ENCODE assay signal across 27 cellular contexts in genomic region chr7:1268866-1269265, GRCh38. TPM values are rescaled to one million over a fixed set of nuclear protein-coding genes. Genes with fewer than 3 reads are reported as not detected.
DNase-seq lines count a peak whose midpoint lies in the region; ATAC-seq and FAIRE-seq lines count a peak whose summit lies in the region.
"Had no signal": no experiment of that assay in that cellular context is flagged by ENCODE, and none has a peak within 500 bp of the region (broad histone marks: within the 10 kb centered on the region; RNA-seq: fewer than 3 reads in every experiment).

No MANE protein-coding gene starts in this region.

- no peaks in the 10 kb centered on the region for H3K36me3 ChIP-seq in endocrine pancreas (ENCODE audit: control insufficient read depth, insufficient read depth, low read length)
- H3K36me3 ChIP-seq: BLaER1 treated with 17β-estradiol and CSF1 and Interleukin-3, amounts not matched to agents 10 nM and 100 nM; esophagus muscularis mucosa; prostate gland; thyroid gland had no signal

- peak; percentile 76 for FAIRE-seq in urothelium cell line (lab: Jason Lieb, UNC)
- FAIRE-seq: keratinocyte had no signal

- H3K27me3 ChIP-seq in endocrine pancreas (ENCODE audit: control insufficient read depth, insufficient read depth, low read length), result no peaks in the 10 kb centered on the region
- H3K27me3 ChIP-seq: thyroid gland had no signal

- no peak for ATAC-seq in Right ventricle myocardium inferior
- ATAC-seq: activated CD8-positive, alpha-beta T cell treated with anti-CD3 and anti-CD28 coated beads, Interleukin-2, amount 10 ng/mL, durations not matched to agents 7 days and 5 days; body of pancreas; left ventricle myocardium superior had no signal

- intact Hi-C loops in Right ventricle myocardium inferior (cut with DNase I), result no loop called here

- no peaks in the 10 kb centered on the region for H3K9me3 ChIP-seq in endocrine pancreas (ENCODE audit: control insufficient read depth, low read length)
- H3K9me3 ChIP-seq: body of pancreas, esophagus muscularis mucosa, prostate gland, thyroid gland had no signal

- no peaks in the 10 kb centered on the region for H3K4me1 ChIP-seq in endocrine pancreas (ENCODE audit: control insufficient read depth, insufficient read depth, low read length)
- H3K4me1 ChIP-seq: body of pancreas, esophagus muscularis mucosa, prostate gland, thyroid gland had no signal

- H3K9ac ChIP-seq in endocrine pancreas (ENCODE audit: control insufficient read depth, insufficient read depth, low read length), result no peak overlapping the region
- H3K9ac ChIP-seq: BLaER1 treated with 17β-estradiol and CSF1 and Interleukin-3, amounts not matched to agents 10 nM and 100 nM had no signal

- peak; percentile 20 for DNase-seq in SIG-M5 treated with dmso at 0.1 percent for 504 hours (lab: John Stamatoyannopoulos, UW; ENCODE audit: unreplicated experiment)
- no peak for DNase-seq in SIG-M5 (lab: John Stamatoyannopoulos, UW)
- peak; percentile 52 for DNase-seq in NCI-H69 (lab: John Stamatoyannopoulos, UW)
- DNase-seq in urothelium cell line (ENCODE audit: low spot score), result no peak
- no peak for DNase-seq in HK-2 (ENCODE audit: unreplicated experiment)
- no peak for DNase-seq in Right ventricle myocardium inferior (ENCODE audit: missing footprints)
- DNase-seq: activated CD8-positive, alpha-beta T cell treated with anti-CD3 and anti-CD28 coated beads, Interleukin-2, amount 10 ng/mL, durations not matched to agents 7 days and 5 days; activated naive CD4-positive, alpha-beta T cell treated with anti-CD3 and anti-CD28 coated beads, Interleukin-2, amount 10 ng/mL, durations not matched to agents 7 days and 5 days; body of pancreas; DMS53; foreskin fibroblast; GDM1; head of caudate nucleus; NCI-H510A treated with DMSO at 0.1 percent for 48 hours; Right ventricle myocardium superior; stimulated activated CD4-positive, alpha-beta T cell treated with anti-CD3 and anti-CD28 coated beads, Interleukin-12 subunit alpha, Interleukin-12 subunit beta, amount 100 ng/mL, for 4 hours; stimulated activated CD4-positive, alpha-beta T cell treated with anti-CD3 and anti-CD28 coated beads, Interleukin-2, amount 100 ng/mL, for 48 hours; SW 1271; thyroid gland had no signal

- H3K4me3 ChIP-seq in endocrine pancreas (ENCODE audit: control insufficient read depth, insufficient read depth, low read length), result peak overlapping the region; percentile 30
- H3K4me3 ChIP-seq: BLaER1 treated with 17β-estradiol and CSF1 and Interleukin-3, amounts not matched to agents 10 nM and 100 nM; body of pancreas; esophagus muscularis mucosa; prostate gland; thyroid gland had no signal

RNA-seq across cellular contexts. Expression of gene UNCX, which starts 36.2 kb away (rescaled TPM):
- total RNA-seq in Right ventricle myocardium inferior, result not detected
- total RNA-seq: activated CD8-positive, alpha-beta T cell treated with anti-CD3 and anti-CD28 coated beads, Interleukin-2, amount 10 ng/mL, durations not matched to agents 7 days and 5 days; body of pancreas; esophagus muscularis mucosa; HT-29; left ventricle myocardium superior; prostate gland; Right ventricle myocardium superior; sciatic nerve; thyroid gland had no signal

Comparison
In these comparisons a context has a peak if more than half of its experiments do, and no peak if none do; other contexts are left out.
1. DNase-seq: peak in SIG-M5 treated with dmso at 0.1 percent for 504 hours (single experiment) and NCI-H69 (single experiment); none in SIG-M5 (single experiment), urothelium cell line (single experiment), HK-2 (single experiment) and Right ventricle myocardium inferior (single experiment).